Comparison of ENCODE assay signal across 13 cellular contexts in the genomic region with DNA sequence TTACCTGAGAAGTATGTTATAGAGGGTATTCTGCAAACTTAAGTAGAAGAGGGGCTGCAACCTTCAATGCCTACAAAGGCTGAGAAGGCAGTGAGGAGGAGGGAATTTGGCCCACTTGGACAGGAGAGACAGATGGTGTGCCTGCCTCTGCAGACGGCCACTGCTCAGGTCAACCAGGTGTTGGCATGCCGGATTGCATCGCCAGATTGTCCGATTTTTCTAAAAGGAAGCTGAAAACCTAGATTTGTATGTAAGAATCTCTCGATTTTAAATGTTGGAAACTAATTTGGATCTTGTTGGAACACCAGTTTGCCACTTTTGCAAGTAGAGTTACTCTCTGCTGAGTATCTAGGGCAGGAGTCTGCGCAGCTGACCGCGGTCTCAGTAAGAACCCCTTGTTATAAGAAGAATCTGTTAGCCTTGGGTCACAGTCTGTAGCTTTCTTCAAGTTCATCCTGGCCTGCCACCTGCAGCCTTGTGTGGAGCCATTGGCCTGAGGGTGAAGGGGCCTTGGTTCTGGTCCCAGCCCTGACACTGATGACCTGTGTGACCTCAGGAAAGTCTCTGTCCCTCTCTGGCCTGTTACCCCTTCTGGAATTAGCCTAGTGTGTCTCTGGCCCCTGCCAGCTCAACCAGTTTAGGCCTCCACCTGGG. TPM values are rescaled to one million over a fixed set of nuclear protein-coding genes. Genes with fewer than 3 reads are reported as not detected.
A peak's percentile ranks its signal among the peaks of the same experiment; 100 is the strongest.
DNase-seq lines count a peak whose midpoint lies in the region; ATAC-seq and TF ChIP-seq lines count a peak whose summit lies in the region.
"Had no signal": no experiment of that assay in that cellular context is flagged by ENCODE, and none has a peak within 500 bp of the region (broad histone marks: within the 10 kb centered on the region; RNA-seq: fewer than 3 reads in every experiment).

No MANE protein-coding gene starts in this region.

- H3K9me3 ChIP-seq in mammary epithelial cell (replicated peaks; ENCODE audit: insufficient read depth, low read length) (no peaks in the 10 kb centered on the region), colonic mucosa (no peaks in the 10 kb centered on the region), muscle layer of duodenum (ENCODE audit: control insufficient read depth in 1 of 2, low read length in 2 of 2) (no peaks in the 10 kb centered on the region), upper lobe of left lung (no peaks in the 10 kb centered on the region)

- H3K4me1 ChIP-seq in mammary epithelial cell (ENCODE audit: insufficient read depth, low read length) (peaks cover 18% of the 10 kb centered on the region), colonic mucosa (peaks cover 14% of the 10 kb centered on the region), muscle layer of duodenum (ENCODE audit: control insufficient read depth in 1 of 2, insufficient read depth in 2 of 2, low read length in 2 of 2) (peaks cover 10 to 13% of the 10 kb centered on the region in 2 donors), upper lobe of left lung (peaks cover 23 to 45% (median 30%) of the 10 kb centered on the region in 4 donors)

- no peaks in the 10 kb centered on the region for H4K20me1 ChIP-seq in mammary epithelial cell (ENCODE audit: insufficient read depth, low read length)

- H3K9me3 Mint-ChIP-seq in MCF 10A (ENCODE audit: unreplicated experiment), result no peaks in the 10 kb centered on the region
- H3K9me3 Mint-ChIP-seq: T-helper 1 cell treated with Interleukin-12 subunit alpha and Interleukin-12 subunit beta and Interleukin-4 antibody, amounts not matched to agents 30 μg/mL and 1 μg/mL, for 36 hours had no signal

- no peak for ATAC-seq in upper lobe of left lung (ENCODE audit: low FRiP score in 2 of 2)
- ATAC-seq: naive thymus-derived CD4-positive, alpha-beta T cell had no signal

- H3K27ac Mint-ChIP-seq in MCF 10A (ENCODE audit: low read depth, unreplicated experiment), result peak overlapping the region; percentile 64
- H3K27ac Mint-ChIP-seq: naive thymus-derived CD4-positive, alpha-beta T cell; T-helper 1 cell treated with Interleukin-12 subunit alpha and Interleukin-12 subunit beta and Interleukin-4 antibody, amounts not matched to agents 30 μg/mL and 1 μg/mL, for 36 hours had no signal

- H3K4me1 Mint-ChIP-seq in MCF 10A (ENCODE audit: insufficient read depth, unreplicated experiment), result peaks cover 24% of the 10 kb centered on the region

- no peak overlapping the region for H3K4me2 ChIP-seq in mammary epithelial cell (ENCODE audit: insufficient read depth, low read depth, low read length)

- POLR2A ChIA-PET in MCF 10A (lab: Yijun Ruan, JAX), result interaction anchor here (0.6 to 2.8 kb wide), 15 partner anchors 11 to 638 kb away, joined by 3 to 11 read pairs (median 5); no protein-coding TSS in a partner anchor

- in situ Hi-C loops in mammary epithelial cell (cut with MboI; ENCODE audit: low sequenced_read_pairs in 2 of 2), result no loop called here

- intact Hi-C loops in MCF 10A (cut with micrococcal nuclease), result loop anchor here (10.0 kb wide), 1 partner anchor 54 kb away; a partner anchor contains a TSS
- intact Hi-C loops in mammary epithelial cell (cut with micrococcal nuclease), result loop anchor here (2.0 kb wide), 1 partner anchor 58 kb away; no protein-coding TSS in a partner anchor
- intact Hi-C loops in colonic mucosa (cut with DNase I), result loop anchor here (5.0 kb wide), 1 partner anchor 57 kb away; a partner anchor contains a TSS

- TF ChIP-seq EP300 in upper lobe of left lung (IDR thresholded peaks at IDR 0.05), result no peak

- H2AFZ ChIP-seq in mammary epithelial cell (ENCODE audit: low read depth, low read length), result no peak overlapping the region

- CTCF ChIA-PET in MCF 10A (lab: Yijun Ruan, JAX), result interaction anchor here (0.7 to 7.1 kb wide), 8 partner anchors 9 to 109 kb away, joined by 3 to 71 read pairs (median 4); no protein-coding TSS in a partner anchor
- CTCF ChIA-PET in mammary epithelial cell (lab: Charles Lee; ENCODE audit: low non-redundant PET), result no interaction called here

- over 99% methylated on average over 7 of the region's 8 CpGs for WGBS in mammary epithelial cell (ENCODE audit: low coverage, missing lambda C conversion rate)
- WGBS in upper lobe of left lung, 2 donors, result 94% methylated on average over 8 of the region's 8 CpGs

- TF ChIP-seq POLR2A in upper lobe of left lung (IDR thresholded peaks at IDR 0.05), result no peak

- dilution Hi-C loops in mammary epithelial cell (cut with HindIII; ENCODE audit: low sequenced_read_pairs), result loop anchor here (5.0 kb wide), 1 partner anchor 97 kb away; no protein-coding TSS in a partner anchor

- H3K27me3 Mint-ChIP-seq in MCF 10A (ENCODE audit: insufficient read depth, unreplicated experiment), result no peaks in the 10 kb centered on the region

- no peak for DNase-seq in MCF 10A (ENCODE audit: unreplicated experiment)
- no peak for DNase-seq in mammary epithelial cell
- no peak for DNase-seq in colonic mucosa
- no peak for DNase-seq in upper lobe of left lung
- DNase-seq in NK-92 (lab: John Stamatoyannopoulos, UW; ENCODE audit: unreplicated experiment), result no peak
- no peak for DNase-seq in iPS-NIHi11 (ENCODE audit: low spot score)
- no peak for DNase-seq in SIG-M5 (lab: John Stamatoyannopoulos, UW)
- DNase-seq: activated naive CD4-positive, alpha-beta T cell; cerebellar nuclear complex; naive thymus-derived CD4-positive, alpha-beta T cell; NCI-H2081 had no signal

- H3K79me2 ChIP-seq in mammary epithelial cell (ENCODE audit: insufficient read depth, low read length), result no peaks in the 10 kb centered on the region

- no peaks in the 10 kb centered on the region for H3K36me3 Mint-ChIP-seq in MCF 10A (ENCODE audit: insufficient read depth, unreplicated experiment)
- H3K36me3 Mint-ChIP-seq: naive thymus-derived CD4-positive, alpha-beta T cell had no signal

- no peak overlapping the region for H3K4me3 Mint-ChIP-seq in MCF 10A (ENCODE audit: unreplicated experiment)
- H3K4me3 Mint-ChIP-seq: naive thymus-derived CD4-positive, alpha-beta T cell; T-helper 1 cell treated with Interleukin-12 subunit alpha and Interleukin-12 subunit beta and Interleukin-4 antibody, amounts not matched to agents 30 μg/mL and 1 μg/mL, for 36 hours had no signal

- H3K27ac ChIP-seq in mammary epithelial cell (ENCODE audit: insufficient read depth, low read depth, low read length) (no peak overlapping the region), colonic mucosa (peak overlapping the region; percentile 57), muscle layer of duodenum (ENCODE audit: low read length) (peak overlapping the region; percentile 65), upper lobe of left lung (peak overlapping the region; percentile 10 to 80 (median 63))

- no TSS peak for BruUV-seq in MCF 10A (replicated peaks; lab: Mats Ljungman, UMichigan)
- BruUV-seq in mammary epithelial cell (replicated peaks; lab: Mats Ljungman, UMichigan), result no TSS peak

- H3K36me3 ChIP-seq in mammary epithelial cell (ENCODE audit: insufficient read depth, low read length), result no peaks in the 10 kb centered on the region
- H3K36me3 ChIP-seq in colonic mucosa, result no peaks in the 10 kb centered on the region
- H3K36me3 ChIP-seq in muscle layer of duodenum (ENCODE audit: control insufficient read depth in 1 of 2, insufficient read depth in 2 of 2, low read length in 2 of 2), result no peaks in the 10 kb centered on the region
- no peaks in the 10 kb centered on the region for H3K36me3 ChIP-seq in upper lobe of left lung

- no peak for TF ChIP-seq CTCF in MCF 10A (IDR thresholded peaks at IDR 0.05; ENCODE audit: unreplicated experiment)
- TF ChIP-seq CTCF in mammary epithelial cell (conservative IDR thresholded peaks at IDR 0.05 in 1 of 2, IDR thresholded peaks at IDR 0.05 in 1 of 2; ENCODE audit: extremely low read depth in 1 of 2, insufficient read depth in 1 of 2, low read depth in 1 of 2, low read length in 2 of 2), result no peak
- TF ChIP-seq CTCF in colonic mucosa (IDR thresholded peaks at IDR 0.05), result no peak
- no peak for TF ChIP-seq CTCF in upper lobe of left lung (IDR thresholded peaks at IDR 0.05)

- H3K9ac ChIP-seq in mammary epithelial cell (ENCODE audit: insufficient read depth, low read length), result no peak overlapping the region
- no peak overlapping the region for H3K9ac ChIP-seq in colonic mucosa (ENCODE audit: low read depth in 2 of 2, low read length in 2 of 2)

- H3K27me3 ChIP-seq in mammary epithelial cell (ENCODE audit: insufficient read depth, low read length) (no peaks in the 10 kb centered on the region), colonic mucosa (no peaks in the 10 kb centered on the region), muscle layer of duodenum (ENCODE audit: low read depth, low read length) (no peaks in the 10 kb centered on the region), upper lobe of left lung (no peaks in the 10 kb centered on the region)

- H3K4me3 ChIP-seq in mammary epithelial cell (replicated peaks in 1 of 3; ENCODE audit: insufficient read depth in 1 of 3, low read depth in 2 of 3, low read length in 3 of 3) (no peak overlapping the region), colonic mucosa (no peak overlapping the region), muscle layer of duodenum (ENCODE audit: low read depth in 1 of 2, low read length in 2 of 2) (no peak overlapping the region), upper lobe of left lung (no peak overlapping the region)

RNA-seq across cellular contexts. Expression of a gene that starts 54.4 kb away (rescaled TPM):
- total RNA-seq in MCF 10A (2022), result 0.76 and 1.5 TPM in 2 replicates
- total RNA-seq in mammary epithelial cell, result 100 to 1,000 TPM in 1 of 2 donors, 10 to 100 TPM in 1; 53.4 to 252 TPM
- polyA plus RNA-seq in mammary epithelial cell, result 98.1 TPM
- 98.9 TPM for polyA minus RNA-seq in mammary epithelial cell
- 10 to 100 TPM; 14.5 to 32.8 TPM for total RNA-seq in colonic mucosa
- total RNA-seq in upper lobe of left lung, result 100 to 1,000 TPM in 5 of 6 donors, 10 to 100 TPM in 1; 98.7 to 469 (median 290) TPM
- polyA plus RNA-seq: naive thymus-derived CD4-positive, alpha-beta T cell had no signal
